Comparison of ENCODE assay signal across 8 cellular contexts in the genomic region with DNA sequence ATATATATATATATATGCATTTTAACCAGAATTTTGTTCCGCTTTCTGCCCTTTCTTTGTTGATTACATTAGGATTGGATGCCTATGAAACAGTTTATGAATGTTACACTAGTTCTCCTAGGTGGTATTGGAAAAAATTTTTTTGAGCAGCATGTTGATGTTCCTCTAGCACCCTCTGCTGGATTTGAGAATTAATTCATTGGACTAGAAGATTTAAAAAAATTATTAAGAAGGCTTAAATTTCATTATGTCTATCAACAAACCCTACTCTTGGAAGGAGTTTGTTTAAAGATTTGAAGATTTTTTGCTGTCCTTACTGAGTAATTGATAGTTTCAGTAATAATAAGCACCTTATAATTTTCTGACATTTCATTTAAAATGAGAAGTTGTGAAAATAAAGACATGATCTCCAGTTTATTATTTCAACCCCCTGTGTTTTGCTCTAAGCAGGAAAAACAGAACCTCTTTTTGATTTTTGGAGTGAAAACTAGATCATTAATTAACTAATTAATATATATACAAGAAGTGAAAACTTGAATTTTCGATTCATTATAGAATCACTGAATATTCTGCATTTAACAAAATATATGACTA.
DNase-seq lines count a peak whose midpoint lies in the region; ATAC-seq and TF ChIP-seq lines count a peak whose summit lies in the region.

No MANE protein-coding gene starts in this region.

- intact Hi-C loops in Right ventricle myocardium inferior (cut with DNase I): no loop called here

- H3K4me3 ChIP-seq in LNCaP clone FGC (ENCODE audit: low read depth, low read length): no peak overlapping the region
- no peak overlapping the region for H3K4me3 ChIP-seq in fibroblast of villous mesenchyme (ENCODE audit: low read depth, low read length)

- DNase-seq in GM03348 (ENCODE audit: low spot score) (peak; percentile 68), LNCaP clone FGC (ENCODE audit: low read depth) (no peak), SHP77 (lab: John Stamatoyannopoulos, UW) (peak; percentile 5 to 36), fibroblast of villous mesenchyme (ENCODE audit: low read depth) (peak; percentile 44), stromal cell of bone marrow (ENCODE audit: low read depth) (peak; percentile 24), T-helper 9 cell (no peak), Right ventricle myocardium inferior (ENCODE audit: missing footprints) (no peak)

- TF ChIP-seq CTCF in LNCaP clone FGC (IDR thresholded peaks at IDR 0.05; ENCODE audit: control insufficient read depth, extremely low read depth, insufficient read depth): peak; percentile 41
- TF ChIP-seq CTCF in fibroblast of villous mesenchyme (IDR thresholded peaks at IDR 0.05; ENCODE audit: insufficient read depth, low read depth, low read length): peak; percentile 53

- ATAC-seq in HG02798 (IDR thresholded peaks at IDR 0.05; ENCODE audit: poor library complexity, unreplicated experiment) (no peak), Right ventricle myocardium inferior (no peak)

Comparison
In these comparisons a context has a peak if more than half of its experiments do, and no peak if none do; other contexts are left out.
1. DNase-seq: peak in GM03348 (single experiment), SHP77 (2 of 2), fibroblast of villous mesenchyme (single experiment) and stromal cell of bone marrow (single experiment); none in LNCaP clone FGC (single experiment), T-helper 9 cell (single experiment) and Right ventricle myocardium inferior (single experiment).